In the genomic region with DNA sequence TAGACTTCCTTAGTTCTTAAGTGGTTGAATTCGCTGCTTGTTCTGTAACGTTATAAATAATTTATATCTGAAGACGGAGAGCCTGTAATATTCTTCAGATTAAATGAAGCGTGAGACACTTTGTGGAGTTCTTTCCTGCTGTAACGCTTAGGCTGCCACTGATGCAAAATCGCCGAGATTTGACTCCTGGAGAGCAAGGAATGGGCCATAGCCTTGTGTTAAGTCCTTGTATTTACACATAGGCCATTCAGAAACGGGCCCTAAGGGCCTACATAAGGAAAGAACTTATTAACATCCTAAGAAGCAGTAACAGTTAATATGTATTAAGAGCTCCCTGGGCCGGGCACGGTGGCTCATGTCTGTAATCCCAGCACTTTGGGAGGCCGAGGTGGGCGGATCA, we compare ENCODE assay signal across 8 cellular contexts. TPM values are rescaled to one million over a fixed set of nuclear protein-coding genes. Genes with fewer than 3 reads are reported as not detected.
DNase-seq lines count a peak whose midpoint lies in the region; ATAC-seq and TF ChIP-seq lines count a peak whose summit lies in the region.

No MANE protein-coding gene starts in this region.

- DNase-seq in effector memory CD4-positive, alpha-beta T cell, result no peak
- DNase-seq in neural progenitor cell (ENCODE audit: low spot score) (no peak), NCI-H128 (lab: John Stamatoyannopoulos, UW; ENCODE audit: unreplicated experiment) (no peak), cerebellar cortex (ENCODE audit: low spot score) (no peak)

- peak overlapping the region; percentile 92 for H3K4me3 ChIP-seq in Loucy (ENCODE audit: low read length, poor library complexity, severe bottlenecking)
- H3K4me3 ChIP-seq in effector memory CD4-positive, alpha-beta T cell (ENCODE audit: insufficient read depth, low read depth, low read length, poor library complexity, severe bottlenecking), result peak overlapping the region; percentile 100
- peak overlapping the region; percentile 95 for H3K4me3 ChIP-seq in neural progenitor cell

- no peaks in the 10 kb centered on the region for H3K9me3 Mint-ChIP-seq in neural progenitor cell

- ATAC-seq in HG03135 (IDR thresholded peaks at IDR 0.05; ENCODE audit: unreplicated experiment) (no peak), HG03469 (IDR thresholded peaks at IDR 0.05; ENCODE audit: unreplicated experiment) (no peak)

- H3K36me3 ChIP-seq in Loucy (ENCODE audit: insufficient read depth, low read length), result no peaks in the 10 kb centered on the region
- H3K36me3 ChIP-seq in effector memory CD4-positive, alpha-beta T cell (ENCODE audit: control insufficient read depth, insufficient read depth, low read length), result peaks cover 4% of the 10 kb centered on the region
- H3K36me3 ChIP-seq in neural progenitor cell, result no peaks in the 10 kb centered on the region

- H3K79me2 ChIP-seq in Loucy (ENCODE audit: insufficient read depth, low read length) (peaks cover 25% of the 10 kb centered on the region), neural progenitor cell (ENCODE audit: low read depth) (peaks cover 39% of the 10 kb centered on the region)

- no peaks in the 10 kb centered on the region for H3K27me3 ChIP-seq in Loucy (ENCODE audit: insufficient read depth, low read length, poor library complexity, severe bottlenecking)
- H3K27me3 ChIP-seq in effector memory CD4-positive, alpha-beta T cell (replicated peaks; ENCODE audit: control insufficient read depth, insufficient read depth, low read length, poor library complexity, severe bottlenecking), result no peaks in the 10 kb centered on the region
- no peaks in the 10 kb centered on the region for H3K27me3 ChIP-seq in neural progenitor cell

- no peaks in the 10 kb centered on the region for H3F3A ChIP-seq in Loucy (ENCODE audit: low read depth)
- peaks cover 11% of the 10 kb centered on the region for H3F3A ChIP-seq in neural progenitor cell (ENCODE audit: low read depth)

- H4K20me1 ChIP-seq in Loucy (ENCODE audit: insufficient read depth, low read length, poor library complexity, severe bottlenecking), result peaks cover 16% of the 10 kb centered on the region
- peaks cover 25% of the 10 kb centered on the region for H4K20me1 ChIP-seq in neural progenitor cell (ENCODE audit: low read depth)

- peaks cover 31% of the 10 kb centered on the region for H3K4me1 Mint-ChIP-seq in neural progenitor cell

- H3K4me3 Mint-ChIP-seq in neural progenitor cell, result peak overlapping the region; percentile 98

- H2AFZ ChIP-seq in Loucy (ENCODE audit: low read length) (no peak overlapping the region), neural progenitor cell (replicated peaks) (no peak overlapping the region)

- no peaks in the 10 kb centered on the region for H3K9me2 ChIP-seq in Loucy (replicated peaks; ENCODE audit: low read depth, low read length)

- H3K9me3 ChIP-seq in Loucy (ENCODE audit: insufficient read depth, low read depth, low read length), result no peaks in the 10 kb centered on the region
- no peaks in the 10 kb centered on the region for H3K9me3 ChIP-seq in effector memory CD4-positive, alpha-beta T cell (ENCODE audit: control insufficient read depth, low read length)
- no peaks in the 10 kb centered on the region for H3K9me3 ChIP-seq in neural progenitor cell (ENCODE audit: low read depth)

- H3K9ac ChIP-seq in Loucy (ENCODE audit: low read depth, low read length, poor library complexity, severe bottlenecking) (peak overlapping the region; percentile 92), neural progenitor cell (peak overlapping the region; percentile 88)

- no peak overlapping the region for H3K27ac Mint-ChIP-seq in neural progenitor cell

- H3K27me3 Mint-ChIP-seq in neural progenitor cell (ENCODE audit: insufficient read depth, low read depth), result peaks cover 9% of the 10 kb centered on the region

- H3K4me1 ChIP-seq in Loucy (ENCODE audit: insufficient read depth, low read length, poor library complexity, severe bottlenecking) (peaks cover 13% of the 10 kb centered on the region), neural progenitor cell (peaks cover 3% of the 10 kb centered on the region)
- H3K4me1 ChIP-seq in effector memory CD4-positive, alpha-beta T cell (ENCODE audit: control insufficient read depth, insufficient read depth, low read length, poor library complexity, severe bottlenecking), result peaks cover 22% of the 10 kb centered on the region

- H3K27ac ChIP-seq in C4-2B (peak overlapping the region; percentile 96), neural progenitor cell (no peak overlapping the region)
- H3K27ac ChIP-seq in effector memory CD4-positive, alpha-beta T cell (ENCODE audit: insufficient read depth, low read length, poor library complexity, severe bottlenecking), result peak overlapping the region; percentile 88

- H3K36me3 Mint-ChIP-seq in neural progenitor cell, result peaks cover 7% of the 10 kb centered on the region

- TF ChIP-seq CTCF in C4-2B (conservative IDR thresholded peaks at IDR 0.05), result no peak
- TF ChIP-seq CTCF in Loucy (conservative IDR thresholded peaks at IDR 0.05; ENCODE audit: low read length), result no peak
- no peak for TF ChIP-seq CTCF in neural progenitor cell (IDR thresholded peaks at IDR 0.05)

- H3K4me2 ChIP-seq in Loucy (ENCODE audit: low read depth, low read length, poor library complexity, severe bottlenecking) (peak overlapping the region; percentile 89), neural progenitor cell (peak overlapping the region; percentile 80)

RNA-seq across cellular contexts. Expression of gene EMC6, which starts 0.9 kb away (rescaled TPM):
- 20.0 and 53.1 TPM in 2 replicates for total RNA-seq in neural progenitor cell (ENCODE audit: low replicate concordance)

RNA-seq across cellular contexts. Expression of gene TAX1BP3, which starts 1.2 kb away (rescaled TPM):
- 27.3 and 56.7 TPM in 2 replicates for total RNA-seq in neural progenitor cell (ENCODE audit: low replicate concordance)

RNA-seq across cellular contexts. Expression of gene P2RX5, which starts 26.4 kb away (rescaled TPM):
- 0.68 TPM in 1 of 2 replicates, not detected in the other for total RNA-seq in neural progenitor cell (ENCODE audit: low replicate concordance)

RNA-seq across cellular contexts. Expression of gene CTNS, which starts 33.0 kb away (rescaled TPM):
- total RNA-seq in neural progenitor cell (ENCODE audit: low replicate concordance), result 9.4 and 9.9 TPM in 2 replicates

RNA-seq across cellular contexts. Expression of gene SHPK, which starts 33.5 kb away (rescaled TPM):
- total RNA-seq in neural progenitor cell (ENCODE audit: low replicate concordance), result 23.4 and 33.4 TPM in 2 replicates
